10 cellular contexts compared by ENCODE assay signal in genomic region chr1:33334081-33334552, GRCh38. TPM values are rescaled to one million over a fixed set of nuclear protein-coding genes. Genes with fewer than 3 reads are reported as not detected.
DNase-seq lines count a peak whose midpoint lies in the region; ATAC-seq and TF ChIP-seq lines count a peak whose summit lies in the region.
"Had no signal": no experiment of that assay in that cellular context is flagged by ENCODE, and none has a peak within 500 bp of the region (broad histone marks: within the 10 kb centered on the region; RNA-seq: fewer than 3 reads in every experiment).

No MANE protein-coding gene starts in this region.

- CTCF ChIA-PET in MCF 10A (lab: Yijun Ruan, JAX), result no interaction called here

- H3K4me1 ChIP-seq in left ventricle myocardium inferior, result peaks cover 100% of the 10 kb centered on the region

- BruUV-seq in MCF 10A (replicated peaks; lab: Mats Ljungman, UMichigan), result no TSS peak

- TF ChIP-seq CTCF in MCF 10A (IDR thresholded peaks at IDR 0.05; ENCODE audit: unreplicated experiment), result no peak
- no peak for TF ChIP-seq CTCF in left ventricle myocardium inferior (IDR thresholded peaks at IDR 0.05; ENCODE audit: borderline replicate concordance)

- H3K27ac Mint-ChIP-seq in MCF 10A (ENCODE audit: low read depth, unreplicated experiment), result peak overlapping the region; percentile 86

- H3K4me1 Mint-ChIP-seq in MCF 10A (ENCODE audit: insufficient read depth, unreplicated experiment), result peaks cover 67% of the 10 kb centered on the region

- peak overlapping the region; percentile 57 for H3K4me3 Mint-ChIP-seq in MCF 10A (ENCODE audit: unreplicated experiment)

- H3K36me3 ChIP-seq in left ventricle myocardium inferior, result peaks cover 51% of the 10 kb centered on the region

- H3K27ac ChIP-seq in left ventricle myocardium inferior (replicated peaks), result peak overlapping the region; percentile 99

- no peaks in the 10 kb centered on the region for H3K27me3 Mint-ChIP-seq in MCF 10A (ENCODE audit: insufficient read depth, unreplicated experiment)

- no peaks in the 10 kb centered on the region for H3K27me3 ChIP-seq in left ventricle myocardium inferior (ENCODE audit: low read depth)

- ATAC-seq in GM21528 (IDR thresholded peaks at IDR 0.05; ENCODE audit: low FRiP score, unreplicated experiment) (no peak), HG03521 (IDR thresholded peaks at IDR 0.05; ENCODE audit: unreplicated experiment) (no peak)

- intact Hi-C loops in MCF 10A (cut with micrococcal nuclease) (no loop called here), left ventricle myocardium inferior (cut with micrococcal nuclease) (no loop called here), posterior vena cava (cut with DNase I) (no loop called here)

- H3K36me3 Mint-ChIP-seq in MCF 10A (ENCODE audit: insufficient read depth, unreplicated experiment), result peaks cover 82% of the 10 kb centered on the region

- no peaks in the 10 kb centered on the region for H3K9me3 Mint-ChIP-seq in MCF 10A (ENCODE audit: unreplicated experiment)

- POLR2A ChIA-PET in MCF 10A (lab: Yijun Ruan, JAX), result interaction anchor here (6.7 kb wide), 1 partner anchor 15 kb away, joined by 133 read pairs; no protein-coding TSS in a partner anchor

- no peaks in the 10 kb centered on the region for H3K9me3 ChIP-seq in left ventricle myocardium inferior (replicated peaks)

- peak overlapping the region; percentile 36 for H3K4me3 ChIP-seq in left ventricle myocardium inferior

- DNase-seq in MCF 10A (ENCODE audit: unreplicated experiment), result peak; percentile 89
- DNase-seq in left ventricle myocardium inferior, result peak; percentile 50
- peak; percentile 94 for DNase-seq in posterior vena cava (ENCODE audit: low spot score)
- no peak for DNase-seq in NCI-H748 treated with DMSO at 0.1 percent for 48 hours (lab: John Stamatoyannopoulos, UW)
- no peak for DNase-seq in COLO668 (lab: John Stamatoyannopoulos, UW; ENCODE audit: unreplicated experiment)
- DNase-seq: NCI-H526 treated with DMSO at 0.1 percent for 48 hours had no signal

RNA-seq across cellular contexts. Expression of gene A3GALT2, which starts 13.2 kb away (rescaled TPM):
- total RNA-seq in MCF 10A (2022), result 0.32 TPM in 1 of 2 replicates, not detected in the other
- total RNA-seq in left ventricle myocardium inferior, result not detected
- under 1 TPM in 1 of 2 donors, not detected in 1; 0.24 TPM for total RNA-seq in posterior vena cava
- total RNA-seq: activated CD8-positive, alpha-beta memory T cell treated with anti-CD3 and anti-CD28 coated beads for 36 hours; Daoy had no signal

Comparison
In these comparisons a context has a peak if more than half of its experiments do, and no peak if none do; other contexts are left out.
1. DNase-seq: peak in MCF 10A (single experiment), left ventricle myocardium inferior (single experiment) and posterior vena cava (single experiment); none in NCI-H748 treated with DMSO at 0.1 percent for 48 hours (single experiment) and COLO668 (single experiment).